Comparison of ENCODE assay signal across 10 cellular contexts in the genomic region with DNA sequence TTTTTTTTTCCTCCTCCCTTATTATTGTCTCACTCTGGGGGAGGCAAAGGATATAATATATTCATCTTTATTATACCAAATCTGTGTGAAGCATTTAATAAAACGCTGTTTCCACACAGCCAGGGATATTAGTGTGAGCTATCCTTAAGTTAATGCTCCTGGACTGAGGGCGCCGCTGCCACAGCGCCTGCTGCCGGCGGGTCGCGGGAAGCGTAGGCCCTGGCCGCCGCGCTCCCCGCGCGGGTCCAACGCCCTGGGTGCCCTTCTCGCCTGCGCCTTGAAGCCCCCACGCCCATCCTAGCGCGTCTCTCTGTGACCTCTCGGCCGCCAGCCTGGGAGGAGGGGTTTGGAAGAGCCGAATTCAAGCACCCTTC. TPM values are rescaled to one million over a fixed set of nuclear protein-coding genes. Genes with fewer than 3 reads are reported as not detected.
DNase-seq lines count a peak whose midpoint lies in the region; ATAC-seq and TF ChIP-seq lines count a peak whose summit lies in the region.
"Had no signal": no experiment of that assay in that cellular context is flagged by ENCODE, and none has a peak within 500 bp of the region (broad histone marks: within the 10 kb centered on the region; RNA-seq: fewer than 3 reads in every experiment).

No MANE protein-coding gene starts in this region.

- no peak overlapping the region for H3K4me2 ChIP-seq in GM23248 (ENCODE audit: unreplicated experiment)

- TF ChIP-seq CTCF in WTC11 (IDR thresholded peaks at IDR 0.05) = no peak
- TF ChIP-seq CTCF in foreskin fibroblast (IDR thresholded peaks at IDR 0.05; ENCODE audit: low read depth, low read length) = peak; percentile 13

- H4K20me1 ChIP-seq in GM23248 (ENCODE audit: insufficient read depth) = no peaks in the 10 kb centered on the region

- H2AFZ ChIP-seq in GM23248 = no peak overlapping the region

- H3K4me1 Mint-ChIP-seq in WTC11 = peaks cover 25% of the 10 kb centered on the region

- no peak overlapping the region for H3K4me3 ChIP-seq in GM23248
- no peak overlapping the region for H3K4me3 ChIP-seq in foreskin fibroblast (ENCODE audit: low read depth in 1 of 2, low read length in 2 of 2)

- no peaks in the 10 kb centered on the region for H3K9me3 Mint-ChIP-seq in WTC11

- no peak overlapping the region for H3K9ac ChIP-seq in GM23248

- POLR2A ChIA-PET in WTC11 (lab: Charles Lee) = no interaction called here

- H3K36me3 ChIP-seq in GM23248 (ENCODE audit: low read depth) = no peaks in the 10 kb centered on the region

- peaks cover 59% of the 10 kb centered on the region for H3K27me3 ChIP-seq in GM23248 (replicated peaks; ENCODE audit: insufficient read depth)

- DNase-seq in GM23248 (peak; percentile 17), WTC11 (ENCODE audit: low spot score) (peak; percentile 55), foreskin fibroblast (no peak), retina (peak; percentile 72), NCI-H2107 (lab: John Stamatoyannopoulos, UW) (no peak), NCI-H1092 (lab: John Stamatoyannopoulos, UW) (no peak)
- DNase-seq: cortex of kidney, NCI-H226 had no signal

- no peaks in the 10 kb centered on the region for H3K9me2 ChIP-seq in GM23248 (ENCODE audit: insufficient read depth)

- H3K4me1 ChIP-seq in GM23248 (ENCODE audit: insufficient read depth) = no peaks in the 10 kb centered on the region

- H3K27ac Mint-ChIP-seq in WTC11 = no peak overlapping the region

- H3K27me3 Mint-ChIP-seq in WTC11 (ENCODE audit: low read depth) = peaks cover 86% of the 10 kb centered on the region

- WGBS in GM23248 (ENCODE audit: low coverage in 1 of 2, low lambda C conversion rate in 2 of 2, missing lambda C conversion rate in 2 of 2), 2 experiments = 33 to 35% methylated on average over 24 of the region's 24 CpGs

- CTCF ChIA-PET in WTC11 (lab: Charles Lee) = interaction anchor here (0.6 to 7.9 kb wide), 55 partner anchors 8 to 582 kb away, joined by 3 to 108 read pairs (median 4); partner anchors contain the start of genes LBX1, PDZD7, SFXN3 and TLX1

- no peaks in the 10 kb centered on the region for H3K36me3 Mint-ChIP-seq in WTC11

- H3K27ac ChIP-seq in GM23248 = no peak overlapping the region

- in situ Hi-C loops in GM23248 (cut with MboI) = no loop called here

- H3K4me3 Mint-ChIP-seq in WTC11 = no peak overlapping the region

- no peaks in the 10 kb centered on the region for H3K79me2 ChIP-seq in GM23248 (ENCODE audit: insufficient read depth)

- H3F3A ChIP-seq in GM23248 (ENCODE audit: insufficient read depth) = no peaks in the 10 kb centered on the region

- ATAC-seq in WTC11 (peak; percentile 50), HG02840 (IDR thresholded peaks at IDR 0.05; ENCODE audit: low FRiP score, unreplicated experiment) (no peak)

- H3K9me3 ChIP-seq in GM23248 (ENCODE audit: low read depth) = no peaks in the 10 kb centered on the region

TF ChIP-seq in WTC11, 78 proteins besides CTCF, POLR2A, EP300 and RAD21:
- TF ChIP-seq, protein P1, sequence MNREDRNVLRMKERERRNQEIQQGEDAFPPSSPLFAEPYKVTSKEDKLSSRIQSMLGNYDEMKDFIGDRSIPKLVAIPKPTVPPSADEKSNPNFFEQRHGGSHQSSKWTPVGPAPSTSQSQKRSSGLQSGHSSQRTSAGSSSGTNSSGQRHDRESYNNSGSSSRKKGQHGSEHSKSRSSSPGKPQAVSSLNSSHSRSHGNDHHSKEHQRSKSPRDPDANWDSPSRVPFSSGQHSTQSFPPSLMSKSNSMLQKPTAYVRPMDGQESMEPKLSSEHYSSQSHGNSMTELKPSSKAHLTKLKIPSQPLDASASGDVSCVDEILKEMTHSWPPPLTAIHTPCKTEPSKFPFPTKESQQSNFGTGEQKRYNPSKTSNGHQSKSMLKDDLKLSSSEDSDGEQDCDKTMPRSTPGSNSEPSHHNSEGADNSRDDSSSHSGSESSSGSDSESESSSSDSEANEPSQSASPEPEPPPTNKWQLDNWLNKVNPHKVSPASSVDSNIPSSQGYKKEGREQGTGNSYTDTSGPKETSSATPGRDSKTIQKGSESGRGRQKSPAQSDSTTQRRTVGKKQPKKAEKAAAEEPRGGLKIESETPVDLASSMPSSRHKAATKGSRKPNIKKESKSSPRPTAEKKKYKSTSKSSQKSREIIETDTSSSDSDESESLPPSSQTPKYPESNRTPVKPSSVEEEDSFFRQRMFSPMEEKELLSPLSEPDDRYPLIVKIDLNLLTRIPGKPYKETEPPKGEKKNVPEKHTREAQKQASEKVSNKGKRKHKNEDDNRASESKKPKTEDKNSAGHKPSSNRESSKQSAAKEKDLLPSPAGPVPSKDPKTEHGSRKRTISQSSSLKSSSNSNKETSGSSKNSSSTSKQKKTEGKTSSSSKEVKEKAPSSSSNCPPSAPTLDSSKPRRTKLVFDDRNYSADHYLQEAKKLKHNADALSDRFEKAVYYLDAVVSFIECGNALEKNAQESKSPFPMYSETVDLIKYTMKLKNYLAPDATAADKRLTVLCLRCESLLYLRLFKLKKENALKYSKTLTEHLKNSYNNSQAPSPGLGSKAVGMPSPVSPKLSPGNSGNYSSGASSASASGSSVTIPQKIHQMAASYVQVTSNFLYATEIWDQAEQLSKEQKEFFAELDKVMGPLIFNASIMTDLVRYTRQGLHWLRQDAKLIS (CRISPR knock-in tag; IDR thresholded peaks at IDR 0.05; ENCODE audit: borderline replicate concordance) = no peak
- no peak for TF ChIP-seq NFATC4 (CRISPR knock-in tag; IDR thresholded peaks at IDR 0.05)
- no peak for TF ChIP-seq TP53 (CRISPR knock-in tag; IDR thresholded peaks at IDR 0.05)
- TF ChIP-seq, protein P2, sequence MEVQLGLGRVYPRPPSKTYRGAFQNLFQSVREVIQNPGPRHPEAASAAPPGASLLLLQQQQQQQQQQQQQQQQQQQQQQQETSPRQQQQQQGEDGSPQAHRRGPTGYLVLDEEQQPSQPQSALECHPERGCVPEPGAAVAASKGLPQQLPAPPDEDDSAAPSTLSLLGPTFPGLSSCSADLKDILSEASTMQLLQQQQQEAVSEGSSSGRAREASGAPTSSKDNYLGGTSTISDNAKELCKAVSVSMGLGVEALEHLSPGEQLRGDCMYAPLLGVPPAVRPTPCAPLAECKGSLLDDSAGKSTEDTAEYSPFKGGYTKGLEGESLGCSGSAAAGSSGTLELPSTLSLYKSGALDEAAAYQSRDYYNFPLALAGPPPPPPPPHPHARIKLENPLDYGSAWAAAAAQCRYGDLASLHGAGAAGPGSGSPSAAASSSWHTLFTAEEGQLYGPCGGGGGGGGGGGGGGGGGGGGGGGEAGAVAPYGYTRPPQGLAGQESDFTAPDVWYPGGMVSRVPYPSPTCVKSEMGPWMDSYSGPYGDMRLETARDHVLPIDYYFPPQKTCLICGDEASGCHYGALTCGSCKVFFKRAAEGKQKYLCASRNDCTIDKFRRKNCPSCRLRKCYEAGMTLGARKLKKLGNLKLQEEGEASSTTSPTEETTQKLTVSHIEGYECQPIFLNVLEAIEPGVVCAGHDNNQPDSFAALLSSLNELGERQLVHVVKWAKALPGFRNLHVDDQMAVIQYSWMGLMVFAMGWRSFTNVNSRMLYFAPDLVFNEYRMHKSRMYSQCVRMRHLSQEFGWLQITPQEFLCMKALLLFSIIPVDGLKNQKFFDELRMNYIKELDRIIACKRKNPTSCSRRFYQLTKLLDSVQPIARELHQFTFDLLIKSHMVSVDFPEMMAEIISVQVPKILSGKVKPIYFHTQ (CRISPR knock-in tag; IDR thresholded peaks at IDR 0.05) = no peak
- no peak for TF ChIP-seq IRF1 (CRISPR knock-in tag; IDR thresholded peaks at IDR 0.05)
- no peak for TF ChIP-seq ETV6 (CRISPR knock-in tag; IDR thresholded peaks at IDR 0.05)

RNA-seq across cellular contexts. Expression of gene LBX1, which starts 9.5 kb away (rescaled TPM):
- not detected in 2 replicates for total RNA-seq in GM23248 (2014; rRNA removed; shearing (Covaris generic))
- not detected in 2 replicates for polyA plus RNA-seq in GM23248 (2016; fragmentation: Nextera tagmentation; extraction: Ambion mirVana)
- total RNA-seq in WTC11 (2021) = not detected in 3 replicates
- total RNA-seq: mononuclear cell had no signal

Comparison
In these comparisons a context has a peak if more than half of its experiments do, and no peak if none do; other contexts are left out.
1. DNase-seq: peak in GM23248 (single experiment), WTC11 (single experiment) and retina (single experiment); none in foreskin fibroblast (0 of 2), NCI-H2107 (single experiment) and NCI-H1092 (single experiment).